15 cellular contexts compared by ENCODE assay signal in genomic region chr4:18440527-18441215, GRCh38.
"Had no signal": no experiment of that assay in that cellular context is flagged by ENCODE, and none has a peak within 500 bp of the region (broad histone marks: within the 10 kb centered on the region; RNA-seq: fewer than 3 reads in every experiment).

No MANE protein-coding gene starts in this region.

- H3K36me3 Mint-ChIP-seq: stimulated activated effector memory CD8-positive, alpha-beta T cell treated with anti-CD3 and anti-CD28 coated beads, Interleukin-12 subunit alpha, Interleukin-12 subunit beta, amount 100 ng/mL, for 72 hours had no signal

- H3K27ac Mint-ChIP-seq: activated naive CD4-positive, alpha-beta T cell treated with anti-CD3 and anti-CD28 coated beads for 36 hours; activated T-helper 17 cell treated with anti-CD3 and anti-CD28 coated beads, Interleukin-2, amount 50 U/mL, for 72 hours; stimulated activated effector memory CD8-positive, alpha-beta T cell treated with anti-CD3 and anti-CD28 coated beads, Interleukin-12 subunit alpha, Interleukin-12 subunit beta, amount 100 ng/mL, for 72 hours had no signal

- H3K9me3 ChIP-seq: colonic mucosa, thyroid gland, vagina had no signal

- H3K27ac ChIP-seq: colonic mucosa, epithelial cell of prostate, gastrocnemius medialis, right atrium auricular region, skin epidermis, thyroid gland, vagina, WERI-Rb-1 had no signal

- H3K4me3 Mint-ChIP-seq: activated naive CD4-positive, alpha-beta T cell treated with anti-CD3 and anti-CD28 coated beads for 36 hours; activated T-helper 17 cell treated with anti-CD3 and anti-CD28 coated beads, Interleukin-2, amount 50 U/mL, for 72 hours; stimulated activated effector memory CD8-positive, alpha-beta T cell treated with anti-CD3 and anti-CD28 coated beads, Interleukin-12 subunit alpha, Interleukin-12 subunit beta, amount 100 ng/mL, for 72 hours had no signal

- ATAC-seq: activated T-helper 17 cell treated with anti-CD3 and anti-CD28 coated beads, Interleukin-2, amount 50 U/mL, for 72 hours; gastrocnemius medialis; stimulated activated effector memory CD8-positive, alpha-beta T cell treated with anti-CD3 and anti-CD28 coated beads, Interleukin-12 subunit alpha, Interleukin-12 subunit beta, amount 100 ng/mL, for 72 hours had no signal

- H3K36me3 ChIP-seq: colonic mucosa, gastrocnemius medialis, right atrium auricular region, thyroid gland, vagina, WERI-Rb-1 had no signal

- H3K4me3 ChIP-seq: colonic mucosa, gastrocnemius medialis, right atrium auricular region, skin epidermis, thyroid gland, vagina had no signal

- DNase-seq: activated CD4-positive, alpha-beta T cell treated with anti-CD3 and anti-CD28 coated beads for 48 hours; activated naive CD4-positive, alpha-beta T cell treated with anti-CD3 and anti-CD28 coated beads for 36 hours; activated T-cell treated with anti-CD3 and anti-CD28 coated beads for 4 hours; caudate nucleus; colonic mucosa; gastrocnemius medialis; kidney glomerular epithelial cell; thyroid gland; WERI-Rb-1 had no signal

- H3K27me3 ChIP-seq: colonic mucosa, gastrocnemius medialis, right atrium auricular region, thyroid gland, vagina had no signal

- H3K4me1 Mint-ChIP-seq: activated T-helper 17 cell treated with anti-CD3 and anti-CD28 coated beads, Interleukin-2, amount 50 U/mL, for 72 hours; stimulated activated effector memory CD8-positive, alpha-beta T cell treated with anti-CD3 and anti-CD28 coated beads, Interleukin-12 subunit alpha, Interleukin-12 subunit beta, amount 100 ng/mL, for 72 hours had no signal

- H3K4me1 ChIP-seq: colonic mucosa, gastrocnemius medialis, right atrium auricular region, thyroid gland, vagina had no signal

- H3K27me3 Mint-ChIP-seq: activated T-helper 17 cell treated with anti-CD3 and anti-CD28 coated beads, Interleukin-2, amount 50 U/mL, for 72 hours had no signal
